ENCODE assay signal across 8 cellular contexts in the genomic region with DNA sequence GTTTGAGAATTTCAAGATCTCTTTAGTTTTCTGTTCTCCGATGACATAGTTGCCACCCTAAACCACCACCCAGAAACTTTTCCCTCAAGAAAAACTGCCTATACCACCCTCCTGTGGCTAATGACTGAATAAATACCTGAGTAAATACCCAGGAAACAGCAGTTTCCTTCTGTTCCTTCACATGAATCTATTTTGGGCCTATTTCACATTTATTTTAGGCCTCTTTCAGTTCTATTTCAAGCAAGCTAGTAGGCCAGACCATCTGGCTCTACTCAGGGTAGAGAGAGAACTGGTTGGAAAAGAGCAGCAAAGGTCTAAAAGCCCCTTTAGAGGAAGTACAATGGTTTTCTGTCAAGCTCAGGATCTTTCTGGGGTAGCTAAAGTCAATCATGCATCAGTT. TPM values are rescaled to one million over a fixed set of nuclear protein-coding genes. Genes with fewer than 3 reads are reported as not detected.
DNase-seq lines count a peak whose midpoint lies in the region; ATAC-seq, FAIRE-seq and TF ChIP-seq lines count a peak whose summit lies in the region.

No MANE protein-coding gene starts in this region.

- peak overlapping the region in 12 of 59 donors; percentile 2 to 41 (median 25) for H3K27ac ChIP-seq in dorsolateral prefrontal cortex

- CTCF ChIA-PET in activated B cell treated with CpG ODN at 0.5 μM for 24 hours (lab: Charles Lee), result interaction anchor here (2.2 kb wide), 1 partner anchor 511 kb away, joined by 5 read pairs; no protein-coding TSS in a partner anchor

- no peak overlapping the region for H3K4me3 ChIP-seq in dorsolateral prefrontal cortex

- no peak for DNase-seq in natural killer cell
- DNase-seq in natural killer cell treated with Interleukin-12 subunit alpha and Interleukin-12 subunit beta and Interleukin-15 and Interleukin-18, amount 100 ng/mL, for 72 hours (ENCODE audit: low spot score), result no peak
- no peak for DNase-seq in activated B cell treated with CpG ODN at 0.5 μM for 24 hours
- DNase-seq in activated T-helper 1 cell treated with anti-CD3 and anti-CD28 coated beads, Interleukin-12 subunit alpha, Interleukin-12 subunit beta, Interleukin-2, Interleukin-4 antibody, amounts not matched to agents 30 ng/mL and 10 ng/mL and 1 ng/mL, durations not matched to agents 14 hours and 24 hours and 36 hours (ENCODE audit: low spot score), result no peak
- no peak for DNase-seq in D721Med (ENCODE audit: insufficient read length, low spot score)
- DNase-seq in activated CD8-positive, alpha-beta memory T cell treated with anti-CD3 and anti-CD28 coated beads for 24 hours, result no peak
- DNase-seq in dorsolateral prefrontal cortex, result no peak

- H3K4me3 Mint-ChIP-seq in natural killer cell (no peak overlapping the region), activated B cell treated with CpG ODN at 0.5 μM for 24 hours (no peak overlapping the region)
- no peak overlapping the region for H3K4me3 Mint-ChIP-seq in natural killer cell treated with Interleukin-12 subunit alpha and Interleukin-12 subunit beta and Interleukin-15 and Interleukin-18, amount 100 ng/mL, for 72 hours
- no peak overlapping the region for H3K4me3 Mint-ChIP-seq in activated T-helper 1 cell treated with anti-CD3 and anti-CD28 coated beads, Interleukin-12 subunit alpha, Interleukin-12 subunit beta, Interleukin-2, Interleukin-4 antibody, amounts not matched to agents 30 ng/mL and 10 ng/mL and 1 ng/mL, durations not matched to agents 14 hours and 24 hours and 36 hours

- intact Hi-C loops in natural killer cell (cut with micrococcal nuclease), result loop anchor here (1.0 to 10.0 kb wide), 2 partner anchors 32 to 57 kb away; no protein-coding TSS in a partner anchor
- intact Hi-C loops in activated B cell treated with CpG ODN at 0.5 μM for 24 hours (cut with micrococcal nuclease), result no loop called here
- intact Hi-C loops in activated T-helper 1 cell treated with anti-CD3 and anti-CD28 coated beads, Interleukin-12 subunit alpha, Interleukin-12 subunit beta, Interleukin-2, Interleukin-4 antibody, amounts not matched to agents 30 ng/mL and 10 ng/mL and 1 ng/mL, durations not matched to agents 14 hours and 24 hours and 36 hours (cut with micrococcal nuclease), result no loop called here
- intact Hi-C loops in dorsolateral prefrontal cortex (cut with DNase I), result no loop called here

- H3K36me3 Mint-ChIP-seq in natural killer cell, result no peaks in the 10 kb centered on the region
- peaks cover 10% of the 10 kb centered on the region for H3K36me3 Mint-ChIP-seq in natural killer cell treated with Interleukin-12 subunit alpha and Interleukin-12 subunit beta and Interleukin-15 and Interleukin-18, amount 100 ng/mL, for 72 hours
- no peaks in the 10 kb centered on the region for H3K36me3 Mint-ChIP-seq in activated B cell treated with CpG ODN at 0.5 μM for 24 hours (ENCODE audit: low read depth)
- H3K36me3 Mint-ChIP-seq in activated T-helper 1 cell treated with anti-CD3 and anti-CD28 coated beads, Interleukin-12 subunit alpha, Interleukin-12 subunit beta, Interleukin-2, Interleukin-4 antibody, amounts not matched to agents 30 ng/mL and 10 ng/mL and 1 ng/mL, durations not matched to agents 14 hours and 24 hours and 36 hours (ENCODE audit: low read depth), result no peaks in the 10 kb centered on the region

- H3K27me3 ChIP-seq in dorsolateral prefrontal cortex, result peaks cover 0 to 57% (median 7%) of the 10 kb centered on the region in 45 donors

- H3K27me3 Mint-ChIP-seq in natural killer cell (ENCODE audit: low read depth in 2 of 2) (no peaks in the 10 kb centered on the region), activated B cell treated with CpG ODN at 0.5 μM for 24 hours (no peaks in the 10 kb centered on the region)
- peaks cover 0 to 10% of the 10 kb centered on the region in 2 donors for H3K27me3 Mint-ChIP-seq in natural killer cell treated with Interleukin-12 subunit alpha and Interleukin-12 subunit beta and Interleukin-15 and Interleukin-18, amount 100 ng/mL, for 72 hours
- no peaks in the 10 kb centered on the region for H3K27me3 Mint-ChIP-seq in activated T-helper 1 cell treated with anti-CD3 and anti-CD28 coated beads, Interleukin-12 subunit alpha, Interleukin-12 subunit beta, Interleukin-2, Interleukin-4 antibody, amounts not matched to agents 30 ng/mL and 10 ng/mL and 1 ng/mL, durations not matched to agents 14 hours and 24 hours and 36 hours (ENCODE audit: insufficient read depth)

- H3K27ac Mint-ChIP-seq in natural killer cell (peak overlapping the region; percentile 20 to 80), activated B cell treated with CpG ODN at 0.5 μM for 24 hours (no peak overlapping the region)
- peak overlapping the region in 1 of 2 donors; percentile 8 for H3K27ac Mint-ChIP-seq in natural killer cell treated with Interleukin-12 subunit alpha and Interleukin-12 subunit beta and Interleukin-15 and Interleukin-18, amount 100 ng/mL, for 72 hours
- no peak overlapping the region for H3K27ac Mint-ChIP-seq in activated T-helper 1 cell treated with anti-CD3 and anti-CD28 coated beads, Interleukin-12 subunit alpha, Interleukin-12 subunit beta, Interleukin-2, Interleukin-4 antibody, amounts not matched to agents 30 ng/mL and 10 ng/mL and 1 ng/mL, durations not matched to agents 14 hours and 24 hours and 36 hours

- ATAC-seq in natural killer cell (peak in 2 of 3 donors; percentile 84 to 93), HG03025 (IDR thresholded peaks at IDR 0.05; ENCODE audit: low FRiP score, unreplicated experiment) (peak; percentile 56), activated B cell treated with CpG ODN at 0.5 μM for 24 hours (ENCODE audit: low read depth) (peak; percentile 18)
- ATAC-seq in natural killer cell treated with Interleukin-12 subunit alpha and Interleukin-12 subunit beta and Interleukin-15 and Interleukin-18, amount 100 ng/mL, for 72 hours, result no peak

- FAIRE-seq in D721Med (lab: Jason Lieb, UNC), result no peak

- H3K9me3 Mint-ChIP-seq in natural killer cell (no peaks in the 10 kb centered on the region), activated B cell treated with CpG ODN at 0.5 μM for 24 hours (no peaks in the 10 kb centered on the region)
- H3K9me3 Mint-ChIP-seq in natural killer cell treated with Interleukin-12 subunit alpha and Interleukin-12 subunit beta and Interleukin-15 and Interleukin-18, amount 100 ng/mL, for 72 hours, result no peaks in the 10 kb centered on the region
- no peaks in the 10 kb centered on the region for H3K9me3 Mint-ChIP-seq in activated T-helper 1 cell treated with anti-CD3 and anti-CD28 coated beads, Interleukin-12 subunit alpha, Interleukin-12 subunit beta, Interleukin-2, Interleukin-4 antibody, amounts not matched to agents 30 ng/mL and 10 ng/mL and 1 ng/mL, durations not matched to agents 14 hours and 24 hours and 36 hours

- peak; percentile 27 for TF ChIP-seq CTCF in natural killer cell (IDR thresholded peaks at IDR 0.05)
- TF ChIP-seq CTCF in activated B cell treated with CpG ODN at 0.5 μM for 24 hours (IDR thresholded peaks at IDR 0.05), result no peak
- no peak for TF ChIP-seq CTCF in D721Med (IDR thresholded peaks at IDR 0.05; ENCODE audit: insufficient read depth, missing control alignments)
- peak in 7 of 56 donors; percentile 7 to 20 (median 17) for TF ChIP-seq CTCF in dorsolateral prefrontal cortex (IDR thresholded peaks at IDR 0.05 in 54 of 56, conservative IDR thresholded peaks at IDR 0.05 in 2 of 56; ENCODE audit: low read depth in 1 of 56, partially characterized antibody in 56 of 56)

- POLR2A ChIA-PET in activated B cell treated with CpG ODN at 0.5 μM for 24 hours (lab: Charles Lee), result no interaction called here

- peaks cover 0 to 6% of the 10 kb centered on the region in 2 donors for H3K4me1 Mint-ChIP-seq in natural killer cell
- H3K4me1 Mint-ChIP-seq in natural killer cell treated with Interleukin-12 subunit alpha and Interleukin-12 subunit beta and Interleukin-15 and Interleukin-18, amount 100 ng/mL, for 72 hours (ENCODE audit: low read depth in 2 of 2), result peaks cover 16 to 28% of the 10 kb centered on the region in 2 donors
- peaks cover 9% of the 10 kb centered on the region for H3K4me1 Mint-ChIP-seq in activated B cell treated with CpG ODN at 0.5 μM for 24 hours
- peaks cover 31% of the 10 kb centered on the region for H3K4me1 Mint-ChIP-seq in activated T-helper 1 cell treated with anti-CD3 and anti-CD28 coated beads, Interleukin-12 subunit alpha, Interleukin-12 subunit beta, Interleukin-2, Interleukin-4 antibody, amounts not matched to agents 30 ng/mL and 10 ng/mL and 1 ng/mL, durations not matched to agents 14 hours and 24 hours and 36 hours (ENCODE audit: low read depth)

RNA-seq across cellular contexts. Expression of a gene that starts 23.4 kb away (rescaled TPM):
- 10 to 100 TPM; 52.3 to 69.1 (median 64.2) TPM for total RNA-seq in natural killer cell
- 10 to 100 TPM; 21.6 to 36.0 TPM for total RNA-seq in natural killer cell treated with Interleukin-12 subunit alpha and Interleukin-12 subunit beta and Interleukin-15 and Interleukin-18, amount 100 ng/mL, for 72 hours
- total RNA-seq in activated B cell treated with CpG ODN at 0.5 μM for 24 hours, result 20.5 and 25.1 TPM in 2 replicates
- 18.9 and 20.2 TPM in 2 replicates for total RNA-seq in activated T-helper 1 cell treated with anti-CD3 and anti-CD28 coated beads, Interleukin-12 subunit alpha, Interleukin-12 subunit beta, Interleukin-2, Interleukin-4 antibody, amounts not matched to agents 30 ng/mL and 10 ng/mL and 1 ng/mL, durations not matched to agents 14 hours and 24 hours and 36 hours
- 100 to 1,000 TPM in 117 of 120 experiments, 10 to 100 TPM in 3; 64.0 to 264 (median 181) TPM for total RNA-seq in dorsolateral prefrontal cortex

Comparison
In these comparisons a context has a peak if more than half of its experiments do, and no peak if none do; other contexts are left out.
1. ATAC-seq: peak in natural killer cell (2 of 3), HG03025 (single experiment) and activated B cell treated with CpG ODN at 0.5 μM for 24 hours (single experiment); none in natural killer cell treated with Interleukin-12 subunit alpha and Interleukin-12 subunit beta and Interleukin-15 and Interleukin-18, amount 100 ng/mL, for 72 hours (0 of 2).
2. H3K27ac Mint-ChIP-seq: peak in natural killer cell (2 of 2); none in activated B cell treated with CpG ODN at 0.5 μM for 24 hours (single experiment) and activated T-helper 1 cell treated with anti-CD3 and anti-CD28 coated beads, Interleukin-12 subunit alpha, Interleukin-12 subunit beta, Interleukin-2, Interleukin-4 antibody, amounts not matched to agents 30 ng/mL and 10 ng/mL and 1 ng/mL, durations not matched to agents 14 hours and 24 hours and 36 hours (single experiment).